ENCODE assay signal across 23 cellular contexts in the genomic region with DNA sequence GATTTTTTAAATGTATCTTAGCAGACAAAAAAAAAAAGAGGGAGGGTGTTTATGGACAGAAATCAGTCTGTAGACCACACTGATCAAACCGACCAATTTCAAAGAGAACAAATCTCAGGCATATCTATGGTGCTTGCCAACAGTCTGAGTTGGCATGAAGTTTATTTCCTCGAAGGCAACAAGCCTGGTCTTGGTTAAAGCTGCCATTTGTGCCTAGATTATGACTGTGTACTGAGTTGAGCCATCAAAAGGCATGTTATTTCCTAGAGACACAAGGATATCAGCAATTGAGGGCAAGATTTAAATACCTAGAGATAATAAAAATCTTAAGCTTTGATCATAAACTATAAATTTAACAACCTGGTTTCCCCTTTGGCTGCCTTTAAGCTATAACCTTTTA.
"Had no signal": no experiment of that assay in that cellular context is flagged by ENCODE, and none has a peak within 500 bp of the region (broad histone marks: within the 10 kb centered on the region; RNA-seq: fewer than 3 reads in every experiment).

No MANE protein-coding gene starts in this region.

- H2AFZ ChIP-seq: neural progenitor cell, parathyroid adenoma had no signal

- H3K36me3 ChIP-seq: gastrocnemius medialis, heart right ventricle, left ventricle myocardium inferior, lower lobe of right lung, neural progenitor cell, spleen, tibial artery, upper lobe of left lung, vagina had no signal

- H3K4me1 ChIP-seq: gastrocnemius medialis, lower lobe of right lung, parathyroid adenoma, spleen, tibial artery, vagina had no signal

- H3K4me2 ChIP-seq: neural progenitor cell had no signal

- H3K27me3 Mint-ChIP-seq: stimulated activated memory B cell treated with anti-CD40 and anti-IgM and Interleukin-4, amounts not matched to agents 10 μg/mL and 1 μg/mL and 100 μg/mL, for 72 hours; stimulated activated naive CD8-positive, alpha-beta T cell treated with anti-CD3 and anti-CD28 coated beads, Interleukin-15, Interleukin-2, amounts not matched to agents 100 ng/mL and 50 ng/mL, for 24 hours had no signal

- DNase-seq: effector memory CD4-positive, alpha-beta T cell; gastrocnemius medialis; heart right ventricle; hypothalamus; islet precursor cell; left ventricle myocardium inferior; lower lobe of right lung; mesenchymal stem cell; natural killer cell; occipital lobe; spleen; stimulated activated CD4-positive, alpha-beta T cell treated with anti-CD3 and anti-CD28 coated beads, Interleukin-15, amount 100 ng/mL, for 24 hours; stimulated activated CD4-positive, alpha-beta T cell treated with anti-CD3 and anti-CD28 coated beads, Interleukin-1b, Interleukin-23, amount 100 ng/mL, for 48 hours; stimulated activated CD4-positive, alpha-beta T cell treated with anti-CD3 and anti-CD28 coated beads, Interleukin-4, amount 100 ng/mL, for 24 hours; tibial artery; upper lobe of left lung had no signal

- H3K36me3 Mint-ChIP-seq: natural killer cell; neural progenitor cell; stimulated activated memory B cell treated with anti-CD40 and anti-IgM and Interleukin-4, amounts not matched to agents 10 μg/mL and 1 μg/mL and 100 μg/mL, for 72 hours had no signal

- H3K9ac ChIP-seq: neural progenitor cell, parathyroid adenoma had no signal

- H3K9me3 Mint-ChIP-seq: natural killer cell; neural progenitor cell; stimulated activated memory B cell treated with anti-CD40 and anti-IgM and Interleukin-4, amounts not matched to agents 10 μg/mL and 1 μg/mL and 100 μg/mL, for 72 hours; stimulated activated naive CD8-positive, alpha-beta T cell treated with anti-CD3 and anti-CD28 coated beads, Interleukin-15, Interleukin-2, amounts not matched to agents 100 ng/mL and 50 ng/mL, for 24 hours had no signal

- H3K27ac ChIP-seq: gastrocnemius medialis, heart right ventricle, left ventricle myocardium inferior, lower lobe of right lung, neural progenitor cell, parathyroid adenoma, spleen, tibial artery, upper lobe of left lung, vagina had no signal

- H3K9me3 ChIP-seq: gastrocnemius medialis, heart right ventricle, left ventricle myocardium inferior, lower lobe of right lung, spleen, tibial artery, upper lobe of left lung, vagina had no signal

- FAIRE-seq: endometrium had no signal

- H3K4me3 ChIP-seq: gastrocnemius medialis, heart right ventricle, left ventricle myocardium inferior, lower lobe of right lung, neural progenitor cell, spleen, tibial artery, upper lobe of left lung, vagina had no signal

- ATAC-seq: gastrocnemius medialis; heart right ventricle; lower lobe of right lung; natural killer cell; sciatic nerve; stimulated activated memory B cell treated with anti-CD40 and anti-IgM and Interleukin-4, amounts not matched to agents 10 μg/mL and 1 μg/mL and 100 μg/mL, for 72 hours had no signal

- H3K4me3 Mint-ChIP-seq: natural killer cell; neural progenitor cell; stimulated activated memory B cell treated with anti-CD40 and anti-IgM and Interleukin-4, amounts not matched to agents 10 μg/mL and 1 μg/mL and 100 μg/mL, for 72 hours; stimulated activated naive CD8-positive, alpha-beta T cell treated with anti-CD3 and anti-CD28 coated beads, Interleukin-15, Interleukin-2, amounts not matched to agents 100 ng/mL and 50 ng/mL, for 24 hours had no signal

- H3K27ac Mint-ChIP-seq: natural killer cell; neural progenitor cell; stimulated activated memory B cell treated with anti-CD40 and anti-IgM and Interleukin-4, amounts not matched to agents 10 μg/mL and 1 μg/mL and 100 μg/mL, for 72 hours; stimulated activated naive CD8-positive, alpha-beta T cell treated with anti-CD3 and anti-CD28 coated beads, Interleukin-15, Interleukin-2, amounts not matched to agents 100 ng/mL and 50 ng/mL, for 24 hours had no signal

- H3K27me3 ChIP-seq: gastrocnemius medialis, heart right ventricle, neural progenitor cell, spleen, tibial artery, upper lobe of left lung, vagina had no signal
